Comparison of ENCODE assay signal across 30 cellular contexts in genomic region chr1:178503849-178504248, GRCh38. TPM values are rescaled to one million over a fixed set of nuclear protein-coding genes. Genes with fewer than 3 reads are reported as not detected.
"Had no signal": no experiment of that assay in that cellular context is flagged by ENCODE, and none has a peak within 500 bp of the region (broad histone marks: within the 10 kb centered on the region; RNA-seq: fewer than 3 reads in every experiment).

No MANE protein-coding gene starts in this region.

- ATAC-seq: activated CD4-positive, CD25-positive, alpha-beta regulatory T cell treated with anti-CD3 and anti-CD28 coated beads, Interleukin-2, amount 50 U/mL, for 24 hours; activated CD8-positive, alpha-beta T cell treated with anti-CD3 and anti-CD28 coated beads for 36 hours; activated naive CD4-positive, alpha-beta T cell treated with anti-CD3 and anti-CD28 coated beads, Interleukin-2, amount 50 U/mL, for 72 hours; activated T-cell treated with anti-CD3 and anti-CD28 coated beads, Interleukin-2, amount 50 U/mL, for 4 hours; activated T-helper 17 cell treated with anti-CD3 and anti-CD28 coated beads, Interleukin-2, amount 50 U/mL, for 72 hours; foreskin keratinocyte; gastroesophageal sphincter; heart right ventricle; T-helper 17 cell had no signal

- DNase-seq: activated B cell treated with CpG ODN at 0.5 μM for 24 hours; activated CD4-positive, alpha-beta T cell treated with anti-CD3 and anti-CD28 coated beads for 48 hours; activated CD4-positive, alpha-beta T cell treated with anti-CD3 and anti-CD28 coated beads, Interleukin-2, amount 50 U/mL, for 1 hour; activated CD4-positive, alpha-beta T cell treated with anti-CD3 and anti-CD28 coated beads, Interleukin-2, amount 50 U/mL, for 48 hours; activated CD8-positive, alpha-beta T cell treated with anti-CD3 and anti-CD28 coated beads for 36 hours; activated gamma-delta T cell; activated naive CD4-positive, alpha-beta T cell; activated naive CD4-positive, alpha-beta T cell treated with anti-CD3 and anti-CD28 coated beads, Interleukin-2, amount 10 ng/mL, durations not matched to agents 7 days and 5 days; activated naive CD8-positive, alpha-beta T cell treated with anti-CD3 and anti-CD28 coated beads, Interleukin-2, amount 10 ng/mL, durations not matched to agents 7 days and 5 days; activated T-cell treated with anti-CD3 and anti-CD28 coated beads, Interleukin-2, amount 50 U/mL, for 4 hours; dorsolateral prefrontal cortex; effector memory CD4-positive, alpha-beta T cell; erythroblast; foreskin keratinocyte; heart right ventricle; T-helper 1 cell; T-helper 17 cell; T1000; WERI-Rb-1 had no signal

RNA-seq across cellular contexts. Expression of gene CLEC20A, which starts 7.1 kb away (rescaled TPM):
- total RNA-seq: activated CD8-positive, alpha-beta T cell treated with anti-CD3 and anti-CD28 coated beads for 36 hours; activated naive CD4-positive, alpha-beta T cell treated with anti-CD3 and anti-CD28 coated beads, Interleukin-2, amount 50 U/mL, for 72 hours; activated naive CD8-positive, alpha-beta T cell treated with anti-CD3 and anti-CD28 coated beads, Interleukin-2, amount 10 ng/mL, durations not matched to agents 7 days and 5 days; activated T-cell treated with anti-CD3 and anti-CD28 coated beads, Interleukin-2, amount 50 U/mL, for 4 hours; activated T-helper 17 cell treated with anti-CD3 and anti-CD28 coated beads, Interleukin-2, amount 50 U/mL, for 72 hours; ascending aorta; breast epithelium; cardiac muscle cell; cerebellum; esophagus muscularis mucosa; foreskin keratinocyte; gastroesophageal sphincter; glomerular endothelial cell; heart right ventricle; T-helper 17 cell had no signal

RNA-seq across cellular contexts. Expression of gene TEX35, which starts 9.1 kb away (rescaled TPM):
- total RNA-seq: activated B cell treated with CpG ODN at 0.5 μM for 24 hours; activated CD8-positive, alpha-beta T cell treated with anti-CD3 and anti-CD28 coated beads for 36 hours; activated naive CD4-positive, alpha-beta T cell treated with anti-CD3 and anti-CD28 coated beads, Interleukin-2, amount 50 U/mL, for 72 hours; activated naive CD8-positive, alpha-beta T cell treated with anti-CD3 and anti-CD28 coated beads, Interleukin-2, amount 10 ng/mL, durations not matched to agents 7 days and 5 days; activated T-cell treated with anti-CD3 and anti-CD28 coated beads, Interleukin-2, amount 50 U/mL, for 4 hours; activated T-helper 17 cell treated with anti-CD3 and anti-CD28 coated beads, Interleukin-2, amount 50 U/mL, for 72 hours; ascending aorta; breast epithelium; cardiac muscle cell; cerebellum; endodermal cell; esophagus muscularis mucosa; foreskin keratinocyte; gastroesophageal sphincter; glomerular endothelial cell; T-helper 17 cell had no signal
